ENCODE assay signal across 2 cellular contexts in genomic region chr15:99312794-99313193, GRCh38.
TF ChIP-seq lines count a peak whose summit lies in the region.

No MANE protein-coding gene starts in this region.

TF ChIP-seq in HEK293, 187 proteins besides CTCF, POLR2A, EP300 and RAD21 (continued from another document):
- no peak for TF ChIP-seq ZBTB20 (tag by site-specific recombination; IDR thresholded peaks at IDR 0.05)
- TF ChIP-seq SCRT2 (tag by site-specific recombination; IDR thresholded peaks at IDR 0.05): no peak
- TF ChIP-seq TRIM28 (IDR thresholded peaks at IDR 0.05; ENCODE audit: borderline replicate concordance, low read length): peak; percentile 48; the same call in 1 of the 2 replicates
- no peak for TF ChIP-seq ZNF555 (tag by site-specific recombination; conservative IDR thresholded peaks at IDR 0.05)
- no peak for TF ChIP-seq ZSCAN4 (tag by site-specific recombination; IDR thresholded peaks at IDR 0.05)
- no peak for TF ChIP-seq ZNF704 (tag by site-specific recombination; IDR thresholded peaks at IDR 0.05)
- TF ChIP-seq SETDB1 (IDR thresholded peaks at IDR 0.05; ENCODE audit: insufficient read length, low read length): peak; percentile 86

TF ChIP-seq in K562, 482 proteins besides CTCF, POLR2A, EP300 and RAD21 (continued from another document):
- TF ChIP-seq HMG20A (CRISPR knock-in tag; conservative IDR thresholded peaks at IDR 0.05): no peak
- TF ChIP-seq ZNF354B (CRISPR knock-in tag; IDR thresholded peaks at IDR 0.05): peak; percentile 85
- no peak for TF ChIP-seq ZNF740 (CRISPR knock-in tag; IDR thresholded peaks at IDR 0.05)
- no peak for TF ChIP-seq ZNF740 (tag; IDR thresholded peaks at IDR 0.05)
- no peak for TF ChIP-seq STAG1 (CRISPR knock-in tag; IDR thresholded peaks at IDR 0.05; ENCODE audit: borderline replicate concordance)
- TF ChIP-seq SMARCE1 (IDR thresholded peaks at IDR 0.05): no peak
- TF ChIP-seq ZNF507 (tag; conservative IDR thresholded peaks at IDR 0.05): peak; percentile 99
- no peak for TF ChIP-seq UBTF (IDR thresholded peaks at IDR 0.05; ENCODE audit: borderline replicate concordance in 1 of 2, low read depth in 2 of 2, low read length in 2 of 2)
- no peak for TF ChIP-seq ZNF584 (CRISPR knock-in tag; IDR thresholded peaks at IDR 0.05; ENCODE audit: low read depth)
- TF ChIP-seq RBM25 (IDR thresholded peaks at IDR 0.05; ENCODE audit: low read depth, low read length, severe bottlenecking): peak; percentile 58
- TF ChIP-seq YBX1 (IDR thresholded peaks at IDR 0.05): no peak
- no peak for TF ChIP-seq STAT5B (CRISPR knock-in tag; IDR thresholded peaks at IDR 0.05)
- TF ChIP-seq MYNN (IDR thresholded peaks at IDR 0.05): no peak
- TF ChIP-seq MYNN (CRISPR knock-in tag; IDR thresholded peaks at IDR 0.05): no peak
- no peak for TF ChIP-seq GABPB1 (CRISPR knock-in tag; IDR thresholded peaks at IDR 0.05)
- TF ChIP-seq ZNF174 (CRISPR knock-in tag; IDR thresholded peaks at IDR 0.05): no peak
- 0 out of 2 replicates have a peak, but pooled peaks have one; percentile 0 for TF ChIP-seq CUX1 (CRISPR knock-in tag; IDR thresholded peaks at IDR 0.05)
- TF ChIP-seq ZKSCAN8 (CRISPR knock-in tag; IDR thresholded peaks at IDR 0.05): no peak
TF ChIP-seq in K562: peak in this region for 4.
